2 cellular contexts compared by ENCODE assay signal in the genomic region with DNA sequence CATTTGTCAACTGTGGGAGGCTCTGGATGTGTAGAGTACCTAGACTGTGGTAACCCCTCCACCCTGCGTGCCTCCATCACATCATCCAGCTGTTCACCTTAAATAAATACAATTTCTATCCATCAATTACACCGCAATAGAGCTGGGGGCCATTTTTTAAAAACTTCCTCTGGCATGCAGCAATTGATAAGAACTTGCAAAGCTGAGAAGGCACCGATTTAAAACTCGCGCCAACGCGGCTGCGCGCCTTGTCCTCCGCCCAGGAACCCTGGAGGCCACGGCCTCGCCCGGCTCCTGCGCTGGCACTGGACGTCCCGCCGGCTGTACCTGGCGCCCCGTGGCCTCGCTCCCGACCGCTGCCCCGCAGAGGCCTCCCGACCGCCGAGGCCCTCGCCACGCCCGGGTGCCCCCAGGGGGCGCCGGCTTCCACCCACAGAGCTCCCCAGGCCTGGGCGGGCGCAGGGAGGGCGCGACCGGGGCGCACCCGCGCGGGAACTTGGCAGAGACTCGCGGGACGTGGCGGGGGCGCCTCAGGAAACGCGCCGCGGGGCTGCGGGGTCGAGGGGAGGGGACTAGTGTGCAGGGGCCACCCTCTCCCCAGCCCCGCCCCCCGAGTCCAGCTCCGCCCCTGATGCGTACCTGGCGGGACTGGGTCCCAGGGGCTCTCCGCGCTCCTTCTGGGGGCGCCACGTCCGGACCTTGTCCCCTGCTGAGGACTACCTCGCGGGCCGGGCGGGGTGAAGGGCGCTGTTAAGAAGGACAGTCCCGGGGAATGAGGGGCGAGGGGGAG.
TF ChIP-seq lines count a peak whose summit lies in the region.

No MANE protein-coding gene starts in this region.

TF ChIP-seq in liver, 16 proteins besides CTCF, POLR2A, EP300 and RAD21:
- TF ChIP-seq, protein P1, sequence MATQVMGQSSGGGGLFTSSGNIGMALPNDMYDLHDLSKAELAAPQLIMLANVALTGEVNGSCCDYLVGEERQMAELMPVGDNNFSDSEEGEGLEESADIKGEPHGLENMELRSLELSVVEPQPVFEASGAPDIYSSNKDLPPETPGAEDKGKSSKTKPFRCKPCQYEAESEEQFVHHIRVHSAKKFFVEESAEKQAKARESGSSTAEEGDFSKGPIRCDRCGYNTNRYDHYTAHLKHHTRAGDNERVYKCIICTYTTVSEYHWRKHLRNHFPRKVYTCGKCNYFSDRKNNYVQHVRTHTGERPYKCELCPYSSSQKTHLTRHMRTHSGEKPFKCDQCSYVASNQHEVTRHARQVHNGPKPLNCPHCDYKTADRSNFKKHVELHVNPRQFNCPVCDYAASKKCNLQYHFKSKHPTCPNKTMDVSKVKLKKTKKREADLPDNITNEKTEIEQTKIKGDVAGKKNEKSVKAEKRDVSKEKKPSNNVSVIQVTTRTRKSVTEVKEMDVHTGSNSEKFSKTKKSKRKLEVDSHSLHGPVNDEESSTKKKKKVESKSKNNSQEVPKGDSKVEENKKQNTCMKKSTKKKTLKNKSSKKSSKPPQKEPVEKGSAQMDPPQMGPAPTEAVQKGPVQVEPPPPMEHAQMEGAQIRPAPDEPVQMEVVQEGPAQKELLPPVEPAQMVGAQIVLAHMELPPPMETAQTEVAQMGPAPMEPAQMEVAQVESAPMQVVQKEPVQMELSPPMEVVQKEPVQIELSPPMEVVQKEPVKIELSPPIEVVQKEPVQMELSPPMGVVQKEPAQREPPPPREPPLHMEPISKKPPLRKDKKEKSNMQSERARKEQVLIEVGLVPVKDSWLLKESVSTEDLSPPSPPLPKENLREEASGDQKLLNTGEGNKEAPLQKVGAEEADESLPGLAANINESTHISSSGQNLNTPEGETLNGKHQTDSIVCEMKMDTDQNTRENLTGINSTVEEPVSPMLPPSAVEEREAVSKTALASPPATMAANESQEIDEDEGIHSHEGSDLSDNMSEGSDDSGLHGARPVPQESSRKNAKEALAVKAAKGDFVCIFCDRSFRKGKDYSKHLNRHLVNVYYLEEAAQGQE (IDR thresholded peaks at IDR 0.05): no peak
- TF ChIP-seq MAX (IDR thresholded peaks at IDR 0.05) (no peak), YY1 (IDR thresholded peaks at IDR 0.05) (no peak), HNF4G (IDR thresholded peaks at IDR 0.05) (no peak), FOXA2 (IDR thresholded peaks at IDR 0.05) (no peak), HNF4A (conservative IDR thresholded peaks at IDR 0.05) (no peak), FOXA1 (IDR thresholded peaks at IDR 0.05) (no peak), ATF3 (IDR thresholded peaks at IDR 0.05) (no peak), RXRA (IDR thresholded peaks at IDR 0.05) (no peak), NR2F2 (IDR thresholded peaks at IDR 0.05) (no peak), EGR1 (IDR thresholded peaks at IDR 0.05; ENCODE audit: low read depth in 2 of 2) (no peak)
- TF ChIP-seq, protein P2, sequence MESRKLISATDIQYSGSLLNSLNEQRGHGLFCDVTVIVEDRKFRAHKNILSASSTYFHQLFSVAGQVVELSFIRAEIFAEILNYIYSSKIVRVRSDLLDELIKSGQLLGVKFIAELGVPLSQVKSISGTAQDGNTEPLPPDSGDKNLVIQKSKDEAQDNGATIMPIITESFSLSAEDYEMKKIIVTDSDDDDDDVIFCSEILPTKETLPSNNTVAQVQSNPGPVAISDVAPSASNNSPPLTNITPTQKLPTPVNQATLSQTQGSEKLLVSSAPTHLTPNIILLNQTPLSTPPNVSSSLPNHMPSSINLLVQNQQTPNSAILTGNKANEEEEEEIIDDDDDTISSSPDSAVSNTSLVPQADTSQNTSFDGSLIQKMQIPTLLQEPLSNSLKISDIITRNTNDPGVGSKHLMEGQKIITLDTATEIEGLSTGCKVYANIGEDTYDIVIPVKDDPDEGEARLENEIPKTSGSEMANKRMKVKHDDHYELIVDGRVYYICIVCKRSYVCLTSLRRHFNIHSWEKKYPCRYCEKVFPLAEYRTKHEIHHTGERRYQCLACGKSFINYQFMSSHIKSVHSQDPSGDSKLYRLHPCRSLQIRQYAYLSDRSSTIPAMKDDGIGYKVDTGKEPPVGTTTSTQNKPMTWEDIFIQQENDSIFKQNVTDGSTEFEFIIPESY (IDR thresholded peaks at IDR 0.05): no peak

TF ChIP-seq in HepG2, 621 proteins besides CTCF, POLR2A, EP300 and RAD21:
- TF ChIP-seq ZNF432 (CRISPR knock-in tag; IDR thresholded peaks at IDR 0.05; ENCODE audit: borderline replicate concordance): no peak
- no peak for TF ChIP-seq STAT5B (CRISPR knock-in tag; IDR thresholded peaks at IDR 0.05)
- no peak for TF ChIP-seq HNF1A (IDR thresholded peaks at IDR 0.05; ENCODE audit: low read depth)
- no peak for TF ChIP-seq HNF1A (CRISPR knock-in tag; IDR thresholded peaks at IDR 0.05; ENCODE audit: borderline replicate concordance)
- TF ChIP-seq, protein P3, sequence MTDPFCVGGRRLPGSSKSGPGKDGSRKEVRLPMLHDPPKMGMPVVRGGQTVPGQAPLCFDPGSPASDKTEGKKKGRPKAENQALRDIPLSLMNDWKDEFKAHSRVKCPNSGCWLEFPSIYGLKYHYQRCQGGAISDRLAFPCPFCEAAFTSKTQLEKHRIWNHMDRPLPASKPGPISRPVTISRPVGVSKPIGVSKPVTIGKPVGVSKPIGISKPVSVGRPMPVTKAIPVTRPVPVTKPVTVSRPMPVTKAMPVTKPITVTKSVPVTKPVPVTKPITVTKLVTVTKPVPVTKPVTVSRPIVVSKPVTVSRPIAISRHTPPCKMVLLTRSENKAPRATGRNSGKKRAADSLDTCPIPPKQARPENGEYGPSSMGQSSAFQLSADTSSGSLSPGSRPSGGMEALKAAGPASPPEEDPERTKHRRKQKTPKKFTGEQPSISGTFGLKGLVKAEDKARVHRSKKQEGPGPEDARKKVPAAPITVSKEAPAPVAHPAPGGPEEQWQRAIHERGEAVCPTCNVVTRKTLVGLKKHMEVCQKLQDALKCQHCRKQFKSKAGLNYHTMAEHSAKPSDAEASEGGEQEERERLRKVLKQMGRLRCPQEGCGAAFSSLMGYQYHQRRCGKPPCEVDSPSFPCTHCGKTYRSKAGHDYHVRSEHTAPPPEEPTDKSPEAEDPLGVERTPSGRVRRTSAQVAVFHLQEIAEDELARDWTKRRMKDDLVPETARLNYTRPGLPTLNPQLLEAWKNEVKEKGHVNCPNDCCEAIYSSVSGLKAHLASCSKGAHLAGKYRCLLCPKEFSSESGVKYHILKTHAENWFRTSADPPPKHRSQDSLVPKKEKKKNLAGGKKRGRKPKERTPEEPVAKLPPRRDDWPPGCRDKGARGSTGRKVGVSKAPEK (CRISPR knock-in tag; IDR thresholded peaks at IDR 0.05; ENCODE audit: borderline replicate concordance): no peak
- TF ChIP-seq ZNF431 (CRISPR knock-in tag; IDR thresholded peaks at IDR 0.05; ENCODE audit: borderline replicate concordance, low read depth): no peak
- TF ChIP-seq ZNF382 (CRISPR knock-in tag; IDR thresholded peaks at IDR 0.05; ENCODE audit: borderline replicate concordance): no peak
- TF ChIP-seq ZEB1 (IDR thresholded peaks at IDR 0.05; ENCODE audit: insufficient replicate concordance, low read depth): no peak
- no peak for TF ChIP-seq CCAR2 (optimal IDR thresholded peaks at IDR 0.05; ENCODE audit: low read depth, low read length)
- TF ChIP-seq RFX1 (IDR thresholded peaks at IDR 0.05): no peak
- no peak for TF ChIP-seq ZNF10 (CRISPR knock-in tag; IDR thresholded peaks at IDR 0.05; ENCODE audit: borderline replicate concordance, low read depth)
- TF ChIP-seq ZFP41 (CRISPR knock-in tag; IDR thresholded peaks at IDR 0.05; ENCODE audit: borderline replicate concordance): no peak
- no peak for TF ChIP-seq NR2F1 (CRISPR knock-in tag; IDR thresholded peaks at IDR 0.05)
- TF ChIP-seq, protein P4, sequence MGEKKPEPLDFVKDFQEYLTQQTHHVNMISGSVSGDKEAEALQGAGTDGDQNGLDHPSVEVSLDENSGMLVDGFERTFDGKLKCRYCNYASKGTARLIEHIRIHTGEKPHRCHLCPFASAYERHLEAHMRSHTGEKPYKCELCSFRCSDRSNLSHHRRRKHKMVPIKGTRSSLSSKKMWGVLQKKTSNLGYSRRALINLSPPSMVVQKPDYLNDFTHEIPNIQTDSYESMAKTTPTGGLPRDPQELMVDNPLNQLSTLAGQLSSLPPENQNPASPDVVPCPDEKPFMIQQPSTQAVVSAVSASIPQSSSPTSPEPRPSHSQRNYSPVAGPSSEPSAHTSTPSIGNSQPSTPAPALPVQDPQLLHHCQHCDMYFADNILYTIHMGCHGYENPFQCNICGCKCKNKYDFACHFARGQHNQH (CRISPR knock-in tag; IDR thresholded peaks at IDR 0.05): no peak
- TF ChIP-seq ELF3 (CRISPR knock-in tag; IDR thresholded peaks at IDR 0.05): no peak
